Comparison of ENCODE assay signal across 7 cellular contexts in genomic region chr16:84970447-84971127, GRCh38. TPM values are rescaled to one million over a fixed set of nuclear protein-coding genes. Genes with fewer than 3 reads are reported as not detected.
DNase-seq lines count a peak whose midpoint lies in the region; ATAC-seq and TF ChIP-seq lines count a peak whose summit lies in the region.

No MANE protein-coding gene starts in this region.

- H3K27ac Mint-ChIP-seq in neural progenitor cell, result no peak overlapping the region

- peaks cover 15% of the 10 kb centered on the region for H3K4me1 Mint-ChIP-seq in neural progenitor cell

- peak; percentile 94 for TF ChIP-seq RAD21 in Ishikawa (IDR thresholded peaks at IDR 0.05; ENCODE audit: low read depth)

- H3K36me3 ChIP-seq in neural progenitor cell, result no peaks in the 10 kb centered on the region

- H3K27ac ChIP-seq in neural progenitor cell, result no peak overlapping the region

- ATAC-seq in GM18498 (IDR thresholded peaks at IDR 0.05; ENCODE audit: unreplicated experiment), result peak; percentile 82

- H3K9me3 Mint-ChIP-seq in neural progenitor cell, result peaks cover 5% of the 10 kb centered on the region

- H3K4me3 ChIP-seq in fibroblast of the aortic adventitia (ENCODE audit: low read depth, low read length), result no peak overlapping the region
- no peak overlapping the region for H3K4me3 ChIP-seq in neural progenitor cell

- no peak overlapping the region for H3K9ac ChIP-seq in neural progenitor cell

- no peaks in the 10 kb centered on the region for H4K20me1 ChIP-seq in neural progenitor cell (ENCODE audit: low read depth)

- TF ChIP-seq CTCF in fibroblast of the aortic adventitia (IDR thresholded peaks at IDR 0.05; ENCODE audit: insufficient read depth, low read length), result peak; percentile 80
- peak; percentile 98 for TF ChIP-seq CTCF in neural progenitor cell (IDR thresholded peaks at IDR 0.05)

- peaks cover 6% of the 10 kb centered on the region for H3K27me3 Mint-ChIP-seq in neural progenitor cell (ENCODE audit: insufficient read depth, low read depth)

- TF ChIP-seq EP300 in Ishikawa (IDR thresholded peaks at IDR 0.05; ENCODE audit: borderline replicate concordance), result no peak

- no peaks in the 10 kb centered on the region for H3K4me1 ChIP-seq in neural progenitor cell

- DNase-seq in RPMI7951 (ENCODE audit: low read depth), result peak; percentile 67
- DNase-seq in activated T-helper 1 cell treated with anti-CD3 and anti-CD28 coated beads, Interleukin-2, amount 50 U/mL, for 16 hours (ENCODE audit: low read depth in 1 of 2, low spot score in 1 of 2), result peak; percentile 66 to 67
- peak; percentile 73 for DNase-seq in fibroblast of the aortic adventitia (ENCODE audit: low read depth)
- peak; percentile 91 for DNase-seq in neural progenitor cell (ENCODE audit: low spot score)
- DNase-seq in stromal cell of bone marrow (ENCODE audit: low read depth), result peak; percentile 31

- no peak overlapping the region for H3K4me2 ChIP-seq in neural progenitor cell

- no peaks in the 10 kb centered on the region for H3K9me3 ChIP-seq in neural progenitor cell (ENCODE audit: low read depth)

- H3K79me2 ChIP-seq in neural progenitor cell (ENCODE audit: low read depth), result no peaks in the 10 kb centered on the region

- no peaks in the 10 kb centered on the region for H3K27me3 ChIP-seq in neural progenitor cell

- H3K36me3 Mint-ChIP-seq in neural progenitor cell, result peaks cover 8% of the 10 kb centered on the region

- H3K4me3 Mint-ChIP-seq in neural progenitor cell, result no peak overlapping the region

- peaks cover 9% of the 10 kb centered on the region for H3F3A ChIP-seq in neural progenitor cell (ENCODE audit: low read depth)

- H2AFZ ChIP-seq in neural progenitor cell (replicated peaks), result no peak overlapping the region

TF ChIP-seq in Ishikawa, 13 proteins besides CTCF, POLR2A, EP300 and RAD21:
- TF ChIP-seq MAX (IDR thresholded peaks at IDR 0.05) (no peak), TEAD4 (IDR thresholded peaks at IDR 0.05) (peak; percentile 71; the same call in 1 of the 2 replicates), ZBTB7A (IDR thresholded peaks at IDR 0.05; ENCODE audit: low read depth) (no peak)

RNA-seq across cellular contexts. Expression of gene ZDHHC7, which starts 40.7 kb away (rescaled TPM):
- 41.7 and 46.4 TPM in 2 replicates for total RNA-seq in RPMI7951 (2014; rRNA removed; shearing (Covaris generic))
- total RNA-seq in fibroblast of the aortic adventitia (ENCODE audit: low replicate concordance) (45.6 and 82.5 TPM in 2 replicates), neural progenitor cell (ENCODE audit: low replicate concordance) (53.3 and 57.0 TPM in 2 replicates)

RNA-seq across cellular contexts. Expression of gene KIAA0513, which starts 57.0 kb away (rescaled TPM):
- 2.6 and 3.5 TPM in 2 replicates for total RNA-seq in RPMI7951 (2014; rRNA removed; shearing (Covaris generic))
- total RNA-seq in fibroblast of the aortic adventitia (ENCODE audit: low replicate concordance), result 21.5 and 28.3 TPM in 2 replicates
- 6.1 and 9.0 TPM in 2 replicates for total RNA-seq in neural progenitor cell (ENCODE audit: low replicate concordance)

Comparison
In these comparisons a context has a peak if more than half of its experiments do, and no peak if none do; other contexts are left out.
1. DNase-seq: peak in every context shown above with its lines; median percentile 91 in neural progenitor cell; 73 in fibroblast of the aortic adventitia; 67 in RPMI7951; 66 in activated T-helper 1 cell treated with anti-CD3 and anti-CD28 coated beads, Interleukin-2, amount 50 U/mL, for 16 hours; 31 in stromal cell of bone marrow.